Comparison of ENCODE assay signal across 21 cellular contexts in genomic region chr22:42682113-42682851, GRCh38. TPM values are rescaled to one million over a fixed set of nuclear protein-coding genes. Genes with fewer than 3 reads are reported as not detected.
A peak's percentile ranks its signal among the peaks of the same experiment; 100 is the strongest.
DNase-seq lines count a peak whose midpoint lies in the region; ATAC-seq and TF ChIP-seq lines count a peak whose summit lies in the region.
"Had no signal": no experiment of that assay in that cellular context is flagged by ENCODE, and none has a peak within 500 bp of the region (broad histone marks: within the 10 kb centered on the region; RNA-seq: fewer than 3 reads in every experiment).

No MANE protein-coding gene starts in this region.

- H3K9me3 Mint-ChIP-seq in HFFc6: peaks cover 7% of the 10 kb centered on the region
- H3K9me3 Mint-ChIP-seq: activated T-cell treated with anti-CD3 and anti-CD28 coated beads, Interleukin-2, amount 50 U/mL, for 24 hours had no signal

- H3K27me3 ChIP-seq in adipocyte (replicated peaks; ENCODE audit: control insufficient read depth, insufficient read depth, low read length) (no peaks in the 10 kb centered on the region), suprapubic skin (no peaks in the 10 kb centered on the region)
- H3K27me3 ChIP-seq: dorsolateral prefrontal cortex had no signal

- H3K4me1 ChIP-seq in adipocyte (ENCODE audit: control insufficient read depth, insufficient read depth, low read length) (peaks cover 78% of the 10 kb centered on the region), suprapubic skin (peaks cover 51% of the 10 kb centered on the region)

- H3K36me3 ChIP-seq in adipocyte (ENCODE audit: control insufficient read depth, insufficient read depth, low read length, severe bottlenecking): no peaks in the 10 kb centered on the region
- H3K36me3 ChIP-seq in suprapubic skin: no peaks in the 10 kb centered on the region

- peaks cover 50% of the 10 kb centered on the region for H3K4me1 Mint-ChIP-seq in HFFc6 (ENCODE audit: low read depth)
- H3K4me1 Mint-ChIP-seq: activated naive CD4-positive, alpha-beta T cell treated with anti-CD3 and anti-CD28 coated beads, Interleukin-2, amount 10 ng/mL, durations not matched to agents 7 days and 5 days; immature natural killer cell had no signal

- peak; percentile 72 for ATAC-seq in left lobe of liver
- ATAC-seq: Panc1, psoas muscle had no signal

- TF ChIP-seq POLR2A in suprapubic skin (IDR thresholded peaks at IDR 0.05): no peak

- DNase-seq in HFFc6 (no peak), adipocyte (ENCODE audit: low read depth) (no peak), left lobe of liver (ENCODE audit: low spot score) (no peak), suprapubic skin (ENCODE audit: low spot score in 2 of 2) (no peak), NCI-H2029 (lab: John Stamatoyannopoulos, UW) (no peak), GM10266 (ENCODE audit: extremely low spot score) (no peak), NCI-H1105 treated with DMSO at 0.1 percent for 48 hours (lab: John Stamatoyannopoulos, UW) (no peak)
- no peak for DNase-seq in activated CD4-positive, alpha-beta T cell treated with anti-CD3 and anti-CD28 coated beads, Interleukin-2, amount 50 U/mL, for 4 hours
- DNase-seq: activated CD4-positive, alpha-beta T cell treated with anti-CD3 and anti-CD28 coated beads, Interleukin-2, amount 50 U/mL, for 48 hours; activated naive CD4-positive, alpha-beta T cell treated with anti-CD3 and anti-CD28 coated beads, Interleukin-2, amount 10 ng/mL, durations not matched to agents 7 days and 5 days; activated T-cell treated with anti-CD3 and anti-CD28 coated beads, Interleukin-2, amount 50 U/mL, for 24 hours; dorsolateral prefrontal cortex; erythroblast; GDM1; immature natural killer cell; NCI-H774; psoas muscle had no signal

- no peak for TF ChIP-seq EP300 in suprapubic skin (IDR thresholded peaks at IDR 0.05)

- H3K36me3 Mint-ChIP-seq in HFFc6 (ENCODE audit: low read depth): peaks cover 15% of the 10 kb centered on the region; the same call in 1 of the 2 replicates
- H3K36me3 Mint-ChIP-seq: activated naive CD4-positive, alpha-beta T cell treated with anti-CD3 and anti-CD28 coated beads, Interleukin-2, amount 10 ng/mL, durations not matched to agents 7 days and 5 days; immature natural killer cell had no signal

- peak overlapping the region; percentile 68 for H3K27ac ChIP-seq in suprapubic skin

- TF ChIP-seq CTCF in HFFc6 (IDR thresholded peaks at IDR 0.05): no peak
- TF ChIP-seq CTCF in suprapubic skin (IDR thresholded peaks at IDR 0.05): no peak
- TF ChIP-seq CTCF in GM10266 (IDR thresholded peaks at IDR 0.05; ENCODE audit: control insufficient read depth, insufficient read depth, low read depth, missing control alignments): no peak

- H3K4me3 ChIP-seq in adipocyte (ENCODE audit: low read length) (no peak overlapping the region), suprapubic skin (no peak overlapping the region)
- H3K4me3 ChIP-seq: dorsolateral prefrontal cortex, psoas muscle had no signal

- peaks cover 7% of the 10 kb centered on the region for H3K9me3 ChIP-seq in adipocyte (ENCODE audit: control insufficient read depth, low read length)
- H3K9me3 ChIP-seq in suprapubic skin: no peaks in the 10 kb centered on the region
- H3K9me3 ChIP-seq: psoas muscle had no signal

- H3K27me3 Mint-ChIP-seq in HFFc6 (ENCODE audit: insufficient read depth): peaks cover 2% of the 10 kb centered on the region; the same call in 1 of the 2 replicates
- H3K27me3 Mint-ChIP-seq: activated T-cell treated with anti-CD3 and anti-CD28 coated beads, Interleukin-2, amount 50 U/mL, for 24 hours; memory B cell; stimulated activated naive CD8-positive, alpha-beta T cell treated with anti-CD3 and anti-CD28 coated beads, Interleukin-15, Interleukin-2, amounts not matched to agents 100 ng/mL and 50 ng/mL, for 24 hours had no signal

- H3K4me3 Mint-ChIP-seq in HFFc6: no peak overlapping the region
- H3K4me3 Mint-ChIP-seq: activated naive CD4-positive, alpha-beta T cell treated with anti-CD3 and anti-CD28 coated beads, Interleukin-2, amount 10 ng/mL, durations not matched to agents 7 days and 5 days; activated T-cell treated with anti-CD3 and anti-CD28 coated beads, Interleukin-2, amount 50 U/mL, for 24 hours; immature natural killer cell; memory B cell; stimulated activated naive CD8-positive, alpha-beta T cell treated with anti-CD3 and anti-CD28 coated beads, Interleukin-15, Interleukin-2, amounts not matched to agents 100 ng/mL and 50 ng/mL, for 24 hours had no signal

- H3K9ac ChIP-seq in adipocyte (ENCODE audit: low read length): peak overlapping the region; percentile 89

- H3K27ac Mint-ChIP-seq in HFFc6: peak overlapping the region; percentile 52
- H3K27ac Mint-ChIP-seq: activated naive CD4-positive, alpha-beta T cell treated with anti-CD3 and anti-CD28 coated beads, Interleukin-2, amount 10 ng/mL, durations not matched to agents 7 days and 5 days; activated T-cell treated with anti-CD3 and anti-CD28 coated beads, Interleukin-2, amount 50 U/mL, for 24 hours; immature natural killer cell; memory B cell; stimulated activated naive CD8-positive, alpha-beta T cell treated with anti-CD3 and anti-CD28 coated beads, Interleukin-15, Interleukin-2, amounts not matched to agents 100 ng/mL and 50 ng/mL, for 24 hours had no signal

- WGBS in suprapubic skin: 65% methylated on average over 10 of the region's 10 CpGs

RNA-seq across cellular contexts. Expression of gene CYB5R3, which starts 33.1 kb away (rescaled TPM):
- total RNA-seq in HFFc6 (2021; fragmentation: NEBNext Ultra II Directional; extraction: Animal tissue kit (Norgen Biotek cat#: 25700)): 100 to 1,000 TPM; 315 to 413 (median 347) TPM
- total RNA-seq in left lobe of liver: 147 TPM
- total RNA-seq in suprapubic skin: 100 to 1,000 TPM; 107 to 159 (median 138) TPM

RNA-seq across cellular contexts. Expression of gene A4GALT, which starts 38.4 kb away (rescaled TPM):
- total RNA-seq in HFFc6 (2021; fragmentation: NEBNext Ultra II Directional; extraction: Animal tissue kit (Norgen Biotek cat#: 25700)): 10 to 100 TPM; 12.2 to 14.3 (median 13.1) TPM
- total RNA-seq in left lobe of liver (1.0 TPM), suprapubic skin (10 to 100 TPM in 2 of 4 donors, 1 to 10 TPM in 2; 6.7 to 11.6 (median 8.8) TPM)

RNA-seq across cellular contexts. Expression of gene ATP5MGL, which starts 41.9 kb away (rescaled TPM):
- total RNA-seq in HFFc6 (2021; fragmentation: NEBNext Ultra II Directional; extraction: Animal tissue kit (Norgen Biotek cat#: 25700)): under 1 TPM in 3 of 6 experiments, not detected in 3; 0.26 to 0.64 (median 0.54) TPM
- total RNA-seq in left lobe of liver (0.75 TPM), suprapubic skin (1 to 10 TPM in 3 of 4 donors, not detected in 1; 1.3 to 3.9 (median 1.5) TPM)
- total RNA-seq: M059J had no signal
